11 cellular contexts compared by ENCODE assay signal in the genomic region with DNA sequence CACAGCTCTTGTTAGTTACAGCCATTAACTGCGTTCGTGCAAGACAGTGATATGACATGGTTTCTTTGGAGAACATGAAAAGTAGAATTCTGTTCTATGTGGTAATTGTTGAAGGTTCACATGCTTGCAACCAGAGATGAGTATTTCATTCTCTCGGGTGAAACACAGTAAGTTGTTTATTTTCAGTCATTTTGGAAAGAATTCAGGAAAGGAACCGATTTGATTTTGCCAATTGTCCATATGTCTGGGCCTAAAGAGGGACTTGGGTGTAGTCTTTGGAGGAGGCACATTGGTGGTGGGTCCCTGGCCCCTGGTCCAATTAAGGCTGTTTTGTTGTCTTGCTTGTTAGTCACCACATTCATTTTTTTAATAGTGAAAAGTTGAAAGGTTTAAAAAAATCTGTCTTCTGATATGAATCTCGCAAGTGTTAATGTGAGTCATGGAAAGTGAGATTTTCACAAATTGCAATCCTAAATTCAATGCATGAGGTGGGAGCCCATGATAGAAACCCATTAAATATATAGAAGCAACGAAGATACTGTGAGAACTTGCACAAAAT.
A peak's percentile ranks its signal among the peaks of the same experiment; 100 is the strongest.
DNase-seq lines count a peak whose midpoint lies in the region; ATAC-seq, FAIRE-seq and TF ChIP-seq lines count a peak whose summit lies in the region.
"Had no signal": no experiment of that assay in that cellular context is flagged by ENCODE, and none has a peak within 500 bp of the region (broad histone marks: within the 10 kb centered on the region; RNA-seq: fewer than 3 reads in every experiment).

No MANE protein-coding gene starts in this region.

- peaks cover 4% of the 10 kb centered on the region for H3K27me3 Mint-ChIP-seq in activated CD8-positive, alpha-beta memory T cell treated with anti-CD3 and anti-CD28 coated beads, Interleukin-2, amount 10 ng/mL, durations not matched to agents 7 days and 5 days
- no peaks in the 10 kb centered on the region for H3K27me3 Mint-ChIP-seq in progenitor cell of endocrine pancreas

- POLR2A ChIA-PET in GM12878 (lab: Charles Lee), result no interaction called here

- no peak; the same call in 1 of the 2 replicates for TF ChIP-seq RAD21 in GM12878 (IDR thresholded peaks at IDR 0.05; ENCODE audit: insufficient read depth, low read depth, low read length)

- peak overlapping the region; percentile 64 for H3K9ac ChIP-seq in GM12878 (ENCODE audit: control insufficient read depth, insufficient read depth, low read length)

- TF ChIP-seq POLR2A in GM12878 (IDR thresholded peaks at IDR 0.05; ENCODE audit: low read depth, low read length) (no peak), suprapubic skin (IDR thresholded peaks at IDR 0.05) (no peak)

- H3K36me3 Mint-ChIP-seq in activated CD8-positive, alpha-beta memory T cell treated with anti-CD3 and anti-CD28 coated beads, Interleukin-2, amount 10 ng/mL, durations not matched to agents 7 days and 5 days, result no peaks in the 10 kb centered on the region
- H3K36me3 Mint-ChIP-seq in progenitor cell of endocrine pancreas (ENCODE audit: insufficient read depth), result peaks cover 20% of the 10 kb centered on the region

- no peak for DNase-seq in activated CD8-positive, alpha-beta memory T cell treated with anti-CD3 and anti-CD28 coated beads, Interleukin-2, amount 10 ng/mL, durations not matched to agents 7 days and 5 days
- DNase-seq in activated CD8-positive, alpha-beta memory T cell treated with anti-CD3 and anti-CD28 coated beads for 24 hours, result no peak
- DNase-seq in GM12878 (ENCODE audit: low read depth, low spot score) (peak; percentile 41), progenitor cell of endocrine pancreas (ENCODE audit: low spot score, unreplicated experiment) (no peak), OCI-M2 (lab: John Stamatoyannopoulos, UW; ENCODE audit: unreplicated experiment) (no peak), suprapubic skin (ENCODE audit: low spot score in 2 of 2) (no peak), HuH-7.5 (ENCODE audit: low spot score) (no peak)
- DNase-seq: ACHN, NCI-H146, nucleus accumbens had no signal

- no peaks in the 10 kb centered on the region for H3K79me2 ChIP-seq in GM12878 (ENCODE audit: control insufficient read depth, insufficient read depth, low read length)

- SMC1A ChIA-PET in GM12878 (lab: Charles Lee; ENCODE audit: uncharacterized antibody, unreplicated experiment), result interaction anchor here (0.6 to 2.5 kb wide), 8 partner anchors 14 to 273 kb away, joined by 3 to 14 read pairs (median 3); a partner anchor contains a TSS

- in situ Hi-C loops in GM12878 (cut with MboI), result no loop called here

- H3K36me3 ChIP-seq in GM12878 (ENCODE audit: control insufficient read depth in 2 of 2, insufficient read depth in 2 of 2, low read length in 1 of 2) (peaks cover 13 to 32% of the 10 kb centered on the region in 2 experiments), suprapubic skin (peaks cover 78% of the 10 kb centered on the region)

- H3K27ac ChIP-seq in GM12878 (ENCODE audit: control insufficient read depth, insufficient read depth) (peak overlapping the region; percentile 91), suprapubic skin (no peak overlapping the region)

- H3K4me2 ChIP-seq in GM12878 (ENCODE audit: control insufficient read depth, insufficient read depth), result peak overlapping the region; percentile 52

- BruUV-seq in GM12878 (replicated peaks; lab: Mats Ljungman, UMichigan), result no TSS peak

- TF ChIP-seq CTCF in GM12878 (IDR thresholded peaks at IDR 0.05 in 2 of 3, conservative IDR thresholded peaks at IDR 0.05 in 1 of 3; ENCODE audit: control insufficient read depth in 2 of 3, extremely low read depth in 1 of 3, insufficient read depth in 1 of 3, low read depth in 3 of 3, low read length in 3 of 3) (no peak), progenitor cell of endocrine pancreas (IDR thresholded peaks at IDR 0.05; ENCODE audit: unreplicated experiment) (no peak), suprapubic skin (IDR thresholded peaks at IDR 0.05) (no peak)

- intact Hi-C loops in GM12878 (cut with micrococcal nuclease; ENCODE audit: unreplicated experiment), result no loop called here

- CTCF ChIA-PET in activated CD8-positive, alpha-beta memory T cell treated with anti-CD3 and anti-CD28 coated beads, Interleukin-2, amount 10 ng/mL, durations not matched to agents 7 days and 5 days (lab: Charles Lee), result interaction anchor here (1.1 to 3.0 kb wide), 4 partner anchors 11 to 233 kb away, joined by 3 to 13 read pairs (median 4); no protein-coding TSS in a partner anchor
- CTCF ChIA-PET in GM12878 (lab: Yijun Ruan, JAX), result interaction anchor here (0.5 to 2.7 kb wide), 9 partner anchors 11 to 271 kb away, joined by 3 to 9 read pairs (median 4); no protein-coding TSS in a partner anchor

- WGBS in GM12878 (ENCODE audit: insufficient coverage, insufficient replicate concordance, low lambda C conversion rate, missing lambda C conversion rate), result 22% methylated on average over 6 of the region's 6 CpGs
- WGBS in suprapubic skin, result 79% methylated on average over 6 of the region's 6 CpGs

- H3K9me3 Mint-ChIP-seq in activated CD8-positive, alpha-beta memory T cell treated with anti-CD3 and anti-CD28 coated beads, Interleukin-2, amount 10 ng/mL, durations not matched to agents 7 days and 5 days (ENCODE audit: low read depth), result no peaks in the 10 kb centered on the region
- H3K9me3 Mint-ChIP-seq in progenitor cell of endocrine pancreas (ENCODE audit: low read depth), result no peaks in the 10 kb centered on the region

- RAD21 ChIA-PET in GM12878 (lab: Charles Lee; ENCODE audit: unreplicated experiment), result interaction anchor here (0.6 to 1.5 kb wide), 4 partner anchors 8 to 211 kb away, joined by 3 to 7 read pairs (median 4); no protein-coding TSS in a partner anchor

- H3K4me3 Mint-ChIP-seq in activated CD8-positive, alpha-beta memory T cell treated with anti-CD3 and anti-CD28 coated beads, Interleukin-2, amount 10 ng/mL, durations not matched to agents 7 days and 5 days, result peak overlapping the region; percentile 55
- H3K4me3 Mint-ChIP-seq in progenitor cell of endocrine pancreas (ENCODE audit: low read depth), result no peak overlapping the region

- peak; percentile 21 for ATAC-seq in activated CD8-positive, alpha-beta memory T cell treated with anti-CD3 and anti-CD28 coated beads, Interleukin-2, amount 10 ng/mL, durations not matched to agents 7 days and 5 days
- ATAC-seq in HG03442 (IDR thresholded peaks at IDR 0.05; ENCODE audit: unreplicated experiment) (peak; percentile 11), GM12878 (peak; percentile 35)

- H3K4me1 ChIP-seq in GM12878 (ENCODE audit: control insufficient read depth, insufficient read depth, low read length), result peaks cover 41% of the 10 kb centered on the region
- peaks cover 3% of the 10 kb centered on the region for H3K4me1 ChIP-seq in suprapubic skin

- H3K9me3 ChIP-seq in GM12878 (replicated peaks; ENCODE audit: control insufficient read depth, insufficient read depth, low read length) (no peaks in the 10 kb centered on the region), suprapubic skin (no peaks in the 10 kb centered on the region)

- H3K4me1 Mint-ChIP-seq in activated CD8-positive, alpha-beta memory T cell treated with anti-CD3 and anti-CD28 coated beads, Interleukin-2, amount 10 ng/mL, durations not matched to agents 7 days and 5 days, result peaks cover 45% of the 10 kb centered on the region
- no peaks in the 10 kb centered on the region for H3K4me1 Mint-ChIP-seq in progenitor cell of endocrine pancreas (ENCODE audit: low read depth)

- H3K27ac Mint-ChIP-seq in activated CD8-positive, alpha-beta memory T cell treated with anti-CD3 and anti-CD28 coated beads, Interleukin-2, amount 10 ng/mL, durations not matched to agents 7 days and 5 days, result peak overlapping the region; percentile 88
- H3K27ac Mint-ChIP-seq in progenitor cell of endocrine pancreas, result peak overlapping the region; percentile 65

- H3K27me3 ChIP-seq in GM12878 (replicated peaks in 1 of 2; ENCODE audit: control insufficient read depth in 2 of 2, insufficient read depth in 2 of 2, low read length in 1 of 2) (no peaks in the 10 kb centered on the region), suprapubic skin (no peaks in the 10 kb centered on the region)

- H4K20me1 ChIP-seq in GM12878 (ENCODE audit: control insufficient read depth, insufficient read depth), result no peaks in the 10 kb centered on the region

- TF ChIP-seq EP300 in GM12878 (IDR thresholded peaks at IDR 0.05; ENCODE audit: borderline replicate concordance in 1 of 2, control insufficient read depth in 1 of 2, low read depth in 2 of 2, low read length in 2 of 2) (peak; percentile 40 to 41; a peak in 2 of 4 replicates), suprapubic skin (IDR thresholded peaks at IDR 0.05) (no peak)

- no peak overlapping the region for H2AFZ ChIP-seq in GM12878 (ENCODE audit: control insufficient read depth, low read depth, low read length)

- H3K4me3 ChIP-seq in GM12878 (peak overlapping the region; percentile 32; the same call in 1 of the 2 replicates), suprapubic skin (no peak overlapping the region)

- FAIRE-seq in GM12878 (lab: Jason Lieb, UNC), result peak; percentile 23

TF ChIP-seq in GM12878, 131 proteins besides CTCF, POLR2A, EP300 and RAD21 (continues in another document):
- peak; percentile 80 for TF ChIP-seq YY1 (IDR thresholded peaks at IDR 0.05; ENCODE audit: low read depth, low read length)
- no peak for TF ChIP-seq ESRRA (IDR thresholded peaks at IDR 0.05; ENCODE audit: low read length)
- TF ChIP-seq RUNX3 (IDR thresholded peaks at IDR 0.05; ENCODE audit: low read length), result no peak; the same call in 1 of the 2 replicates
- TF ChIP-seq, protein P1, sequence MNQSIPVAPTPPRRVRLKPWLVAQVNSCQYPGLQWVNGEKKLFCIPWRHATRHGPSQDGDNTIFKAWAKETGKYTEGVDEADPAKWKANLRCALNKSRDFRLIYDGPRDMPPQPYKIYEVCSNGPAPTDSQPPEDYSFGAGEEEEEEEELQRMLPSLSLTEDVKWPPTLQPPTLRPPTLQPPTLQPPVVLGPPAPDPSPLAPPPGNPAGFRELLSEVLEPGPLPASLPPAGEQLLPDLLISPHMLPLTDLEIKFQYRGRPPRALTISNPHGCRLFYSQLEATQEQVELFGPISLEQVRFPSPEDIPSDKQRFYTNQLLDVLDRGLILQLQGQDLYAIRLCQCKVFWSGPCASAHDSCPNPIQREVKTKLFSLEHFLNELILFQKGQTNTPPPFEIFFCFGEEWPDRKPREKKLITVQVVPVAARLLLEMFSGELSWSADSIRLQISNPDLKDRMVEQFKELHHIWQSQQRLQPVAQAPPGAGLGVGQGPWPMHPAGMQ (IDR thresholded peaks at IDR 0.05; ENCODE audit: borderline replicate concordance), result no peak
- TF ChIP-seq RELA (IDR thresholded peaks at IDR 0.05; ENCODE audit: borderline replicate concordance, partially characterized antibody), result no peak
